Comparison of ENCODE assay signal across 33 cellular contexts in genomic region chr7:159017741-159018140, GRCh38.
A peak's percentile ranks its signal among the peaks of the same experiment; 100 is the strongest.
DNase-seq lines count a peak whose midpoint lies in the region; ATAC-seq, FAIRE-seq and TF ChIP-seq lines count a peak whose summit lies in the region.
"Had no signal": no experiment of that assay in that cellular context is flagged by ENCODE, and none has a peak within 500 bp of the region (broad histone marks: within the 10 kb centered on the region; RNA-seq: fewer than 3 reads in every experiment).

No MANE protein-coding gene starts in this region.

- H3K9me3 ChIP-seq in A549 (no peaks in the 10 kb centered on the region), HEK293 (ENCODE audit: control insufficient read depth, insufficient read depth, low read depth, low read length) (no peaks in the 10 kb centered on the region)
- H3K9me3 ChIP-seq: BE2C, SK-N-SH had no signal

- peaks cover 4% of the 10 kb centered on the region for H3K9me3 Mint-ChIP-seq in activated CD4-positive, alpha-beta memory T cell treated with anti-CD3 and anti-CD28 coated beads for 36 hours
- H3K9me3 Mint-ChIP-seq in activated CD4-positive, alpha-beta memory T cell treated with anti-CD3 and anti-CD28 coated beads, Interleukin-2, amount 10 ng/mL, durations not matched to agents 7 days and 5 days, result peaks cover 4% of the 10 kb centered on the region
- no peaks in the 10 kb centered on the region for H3K9me3 Mint-ChIP-seq in activated naive CD8-positive, alpha-beta T cell treated with anti-CD3 and anti-CD28 coated beads, Interleukin-2, amount 50 U/mL, for 24 hours
- H3K9me3 Mint-ChIP-seq: type B pancreatic cell had no signal

- H3K27me3 Mint-ChIP-seq in activated CD4-positive, alpha-beta memory T cell treated with anti-CD3 and anti-CD28 coated beads for 36 hours, result peaks cover 15% of the 10 kb centered on the region
- H3K27me3 Mint-ChIP-seq in activated CD4-positive, alpha-beta memory T cell treated with anti-CD3 and anti-CD28 coated beads, Interleukin-2, amount 10 ng/mL, durations not matched to agents 7 days and 5 days, result no peaks in the 10 kb centered on the region
- peaks cover 5% of the 10 kb centered on the region for H3K27me3 Mint-ChIP-seq in activated naive CD8-positive, alpha-beta T cell treated with anti-CD3 and anti-CD28 coated beads, Interleukin-2, amount 50 U/mL, for 24 hours
- H3K27me3 Mint-ChIP-seq: brain had no signal

- H3K4me3 Mint-ChIP-seq in activated CD4-positive, alpha-beta memory T cell treated with anti-CD3 and anti-CD28 coated beads for 36 hours, result no peak overlapping the region
- H3K4me3 Mint-ChIP-seq in activated CD4-positive, alpha-beta memory T cell treated with anti-CD3 and anti-CD28 coated beads, Interleukin-2, amount 10 ng/mL, durations not matched to agents 7 days and 5 days, result no peak overlapping the region
- no peak overlapping the region for H3K4me3 Mint-ChIP-seq in activated naive CD8-positive, alpha-beta T cell treated with anti-CD3 and anti-CD28 coated beads, Interleukin-2, amount 50 U/mL, for 24 hours
- H3K4me3 Mint-ChIP-seq: brain, endodermal cell, H9, memory B cell, type B pancreatic cell had no signal

- H3K27ac Mint-ChIP-seq in activated CD4-positive, alpha-beta memory T cell treated with anti-CD3 and anti-CD28 coated beads for 36 hours, result no peak overlapping the region
- H3K27ac Mint-ChIP-seq in activated CD4-positive, alpha-beta memory T cell treated with anti-CD3 and anti-CD28 coated beads, Interleukin-2, amount 10 ng/mL, durations not matched to agents 7 days and 5 days, result no peak overlapping the region
- H3K27ac Mint-ChIP-seq in activated naive CD8-positive, alpha-beta T cell treated with anti-CD3 and anti-CD28 coated beads, Interleukin-2, amount 50 U/mL, for 24 hours, result no peak overlapping the region
- H3K27ac Mint-ChIP-seq: endodermal cell, H9, memory B cell, type B pancreatic cell had no signal

- WGBS in A549 (ENCODE audit: missing lambda C conversion rate), result 87% methylated on average over 2 of the region's 3 CpGs

- no peak for ATAC-seq in A549
- ATAC-seq in activated naive CD8-positive, alpha-beta T cell treated with anti-CD3 and anti-CD28 coated beads, Interleukin-2, amount 50 U/mL, for 24 hours, result peak; percentile 98
- ATAC-seq: left lobe of liver, Right ventricle myocardium inferior had no signal

- intact Hi-C loops in activated CD4-positive, alpha-beta memory T cell treated with anti-CD3 and anti-CD28 coated beads for 36 hours (cut with micrococcal nuclease), result loop anchor here (1.0 kb wide), 1 partner anchor 13 kb away; no protein-coding TSS in a partner anchor

- CTCF ChIA-PET in activated CD4-positive, alpha-beta memory T cell treated with anti-CD3 and anti-CD28 coated beads for 36 hours (lab: Charles Lee), result no interaction called here
- CTCF ChIA-PET in activated CD4-positive, alpha-beta memory T cell treated with anti-CD3 and anti-CD28 coated beads, Interleukin-2, amount 10 ng/mL, durations not matched to agents 7 days and 5 days (lab: Charles Lee), result no interaction called here
- CTCF ChIA-PET in A549 (lab: Yijun Ruan, JAX), result no interaction called here
- CTCF ChIA-PET in HEK293 (lab: Yijun Ruan, JAX), result interaction anchor here (0.7 to 0.8 kb wide), 3 partner anchors 13 to 203 kb away, joined by 3 to 4 read pairs (median 3); no protein-coding TSS in a partner anchor

- no peak for FAIRE-seq in A549 (lab: Jason Lieb, UNC)
- FAIRE-seq: GM12891, TTC549 had no signal

- peaks cover 67% of the 10 kb centered on the region for H3K4me1 ChIP-seq in A549
- no peaks in the 10 kb centered on the region for H3K4me1 ChIP-seq in HEK293 (ENCODE audit: control insufficient read depth, insufficient read depth, low read length)
- H3K4me1 ChIP-seq: BE2C had no signal

- TF ChIP-seq RAD21 in A549 (conservative IDR thresholded peaks at IDR 0.05 in 1 of 2, IDR thresholded peaks at IDR 0.05 in 1 of 2), result no peak

- peaks cover 14% of the 10 kb centered on the region for H3K4me1 Mint-ChIP-seq in activated CD4-positive, alpha-beta memory T cell treated with anti-CD3 and anti-CD28 coated beads for 36 hours (ENCODE audit: low read depth)
- peaks cover 3% of the 10 kb centered on the region for H3K4me1 Mint-ChIP-seq in activated CD4-positive, alpha-beta memory T cell treated with anti-CD3 and anti-CD28 coated beads, Interleukin-2, amount 10 ng/mL, durations not matched to agents 7 days and 5 days
- H3K4me1 Mint-ChIP-seq in activated naive CD8-positive, alpha-beta T cell treated with anti-CD3 and anti-CD28 coated beads, Interleukin-2, amount 50 U/mL, for 24 hours, result peaks cover 19% of the 10 kb centered on the region

- TF ChIP-seq CTCF in A549 (IDR thresholded peaks at IDR 0.05) (no peak), HEK293 (tag by site-specific recombination; IDR thresholded peaks at IDR 0.05) (no peak)

- DNase-seq in activated CD4-positive, alpha-beta memory T cell treated with anti-CD3 and anti-CD28 coated beads for 36 hours, result peak; percentile 44
- no peak for DNase-seq in activated CD4-positive, alpha-beta memory T cell treated with anti-CD3 and anti-CD28 coated beads, Interleukin-2, amount 10 ng/mL, durations not matched to agents 7 days and 5 days
- DNase-seq in A549 (ENCODE audit: low read depth in 1 of 2, low spot score in 1 of 2) (no peak), NCI-H2029 (lab: John Stamatoyannopoulos, UW) (no peak), NCI-H2029 treated with DMSO at 0.1 percent for 48 hours (lab: John Stamatoyannopoulos, UW) (no peak), H7 (no peak)
- no peak for DNase-seq in activated naive CD8-positive, alpha-beta T cell treated with anti-CD3 and anti-CD28 coated beads, Interleukin-2, amount 50 U/mL, for 24 hours
- DNase-seq: ACHN; activated CD4-positive, alpha-beta T cell treated with anti-CD3 and anti-CD28 coated beads for 1 hour; activated effector memory CD4-positive, alpha-beta T cell treated with anti-CD3 and anti-CD28 coated beads, Interleukin-2, amount 50 U/mL, for 16 hours; BE2C; cerebellar nuclear complex; dermis blood vessel endothelial cell; DMS153; endodermal cell; H9; KBM-7; MM.1S; NCI-H1417; NCI-H2081; NCI-H226; NCI-H69; PC-9; SK-N-SH; stimulated activated CD8-positive, alpha-beta memory T cell treated with anti-CD3 and anti-CD28 coated beads, Interleukin-4, amount 100 ng/mL, for 48 hours had no signal

- H3K27me3 ChIP-seq in H7 (ENCODE audit: control insufficient read depth, insufficient read depth, low read length), result no peaks in the 10 kb centered on the region
- H3K27me3 ChIP-seq: BE2C had no signal

- POLR2A ChIA-PET in activated CD4-positive, alpha-beta memory T cell treated with anti-CD3 and anti-CD28 coated beads for 36 hours (lab: Charles Lee), result interaction anchor here (0.7 kb wide), 1 partner anchor 41 kb away, joined by 3 read pairs; no protein-coding TSS in a partner anchor
- POLR2A ChIA-PET in activated CD4-positive, alpha-beta memory T cell treated with anti-CD3 and anti-CD28 coated beads, Interleukin-2, amount 10 ng/mL, durations not matched to agents 7 days and 5 days (lab: Charles Lee), result no interaction called here
- POLR2A ChIA-PET in A549 (lab: Yijun Ruan, JAX), result no interaction called here
- POLR2A ChIA-PET in HEK293 (lab: Yijun Ruan, JAX), result no interaction called here

- peak overlapping the region; percentile 94 to 97 for H3K27ac ChIP-seq in A549
- H3K27ac ChIP-seq in HEK293 (ENCODE audit: extremely low read depth, low read depth, low read length), result no peak overlapping the region
- H3K27ac ChIP-seq: PC-9 had no signal

- no peaks in the 10 kb centered on the region for H3K36me3 ChIP-seq in HEK293 (ENCODE audit: control insufficient read depth in 2 of 2, insufficient read depth in 1 of 2, low read length in 2 of 2)
- H3K36me3 ChIP-seq in H7 (replicated peaks; ENCODE audit: control insufficient read depth, insufficient read depth, low read length), result no peaks in the 10 kb centered on the region
- H3K36me3 ChIP-seq: BE2C had no signal

- H3K4me2 ChIP-seq in A549, result no peak overlapping the region
- H3K4me2 ChIP-seq: PC-9, SK-N-SH had no signal

- no peak for TF ChIP-seq POLR2A in A549 (IDR thresholded peaks at IDR 0.05; ENCODE audit: low read length)

- H3K4me3 ChIP-seq in A549 (no peak overlapping the region), HEK293 (ENCODE audit: low read depth, low read length) (no peak overlapping the region), H7 (ENCODE audit: insufficient read depth, low read depth, low read length) (no peak overlapping the region)
- H3K4me3 ChIP-seq: PC-9 had no signal

- no peak for TF ChIP-seq EP300 in A549 (IDR thresholded peaks at IDR 0.05)

- H3K36me3 Mint-ChIP-seq in activated CD4-positive, alpha-beta memory T cell treated with anti-CD3 and anti-CD28 coated beads for 36 hours, result no peaks in the 10 kb centered on the region
- no peaks in the 10 kb centered on the region for H3K36me3 Mint-ChIP-seq in activated CD4-positive, alpha-beta memory T cell treated with anti-CD3 and anti-CD28 coated beads, Interleukin-2, amount 10 ng/mL, durations not matched to agents 7 days and 5 days (ENCODE audit: low read depth)
- no peaks in the 10 kb centered on the region for H3K36me3 Mint-ChIP-seq in activated naive CD8-positive, alpha-beta T cell treated with anti-CD3 and anti-CD28 coated beads, Interleukin-2, amount 50 U/mL, for 24 hours (ENCODE audit: low read depth)
- H3K36me3 Mint-ChIP-seq: brain, memory B cell, type B pancreatic cell had no signal

TF ChIP-seq in A549, 52 proteins besides CTCF, POLR2A, EP300 and RAD21 (continues in another document):
- TF ChIP-seq ZSCAN20 (CRISPR knock-in tag; IDR thresholded peaks at IDR 0.05), result no peak
- no peak for TF ChIP-seq JUN (IDR thresholded peaks at IDR 0.05)

TF ChIP-seq in HEK293, 187 proteins besides CTCF, POLR2A, EP300 and RAD21:
- no peak for TF ChIP-seq ZNF776 (tag by site-specific recombination; IDR thresholded peaks at IDR 0.05; ENCODE audit: borderline replicate concordance)
- no peak for TF ChIP-seq ZNF16 (tag by site-specific recombination; IDR thresholded peaks at IDR 0.05; ENCODE audit: low read depth)
- TF ChIP-seq ZIC2 (tag by site-specific recombination; IDR thresholded peaks at IDR 0.05), result peak; percentile 16; the same call in 1 of the 2 replicates
- no peak for TF ChIP-seq ZEB2 (tag by site-specific recombination; IDR thresholded peaks at IDR 0.05)
